In the genomic region with DNA sequence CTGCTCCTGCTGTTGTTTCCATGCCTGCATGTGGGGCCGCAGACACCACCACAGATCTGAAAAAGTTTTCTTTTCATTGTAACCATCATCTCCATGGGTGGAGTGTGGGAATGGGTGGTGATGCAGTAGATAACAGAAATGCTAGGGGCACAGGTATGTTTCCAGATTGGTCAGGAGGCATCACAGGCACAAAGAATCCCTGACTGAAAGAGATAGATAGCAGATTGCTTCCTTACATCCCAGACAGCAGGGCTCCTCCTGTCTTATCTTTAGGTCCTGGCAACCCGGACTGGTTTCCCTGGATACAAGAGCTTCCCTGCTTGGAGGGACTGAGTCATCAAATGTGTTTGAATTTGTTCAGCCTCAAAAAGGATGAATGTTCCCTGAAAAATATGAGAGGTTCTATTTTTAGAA, we compare ENCODE assay signal across 13 cellular contexts.
A peak's percentile ranks its signal among the peaks of the same experiment; 100 is the strongest.
DNase-seq lines count a peak whose midpoint lies in the region; ATAC-seq and TF ChIP-seq lines count a peak whose summit lies in the region.
"Had no signal": no experiment of that assay in that cellular context is flagged by ENCODE, and none has a peak within 500 bp of the region (broad histone marks: within the 10 kb centered on the region; RNA-seq: fewer than 3 reads in every experiment).

No MANE protein-coding gene starts in this region.

- CTCF ChIA-PET in activated CD4-positive, alpha-beta memory T cell treated with anti-CD3 and anti-CD28 coated beads for 36 hours (lab: Charles Lee), result no interaction called here

- H3K36me3 Mint-ChIP-seq in activated CD4-positive, alpha-beta memory T cell treated with anti-CD3 and anti-CD28 coated beads for 36 hours, result no peaks in the 10 kb centered on the region
- H3K36me3 Mint-ChIP-seq: CD8-positive, alpha-beta memory T cell had no signal

- in situ Hi-C loops in astrocyte of the cerebellum (cut with HindIII; ENCODE audit: low sequenced_read_pairs), result no loop called here
- in situ Hi-C loops in GM13977 (cut with MboI; ENCODE audit: low pct_unique_long_range_greater_than_20kb, low sequenced_read_pairs, unreplicated experiment), result no loop called here

- peak; percentile 2 for DNase-seq in AG08395 (ENCODE audit: low spot score)
- DNase-seq in HS-5 (ENCODE audit: low read depth), result peak; percentile 22
- peak; percentile 59 for DNase-seq in astrocyte of the cerebellum (ENCODE audit: low read depth)
- peak; percentile 49 for DNase-seq in iPS-NIHi7 (ENCODE audit: extremely low spot score)
- DNase-seq in activated CD4-positive, alpha-beta memory T cell treated with anti-CD3 and anti-CD28 coated beads for 36 hours, result no peak
- no peak for DNase-seq in GM13977 (ENCODE audit: low spot score)
- DNase-seq: CD8-positive, alpha-beta memory T cell; HCEC 1CT; NCI-H1930; substantia nigra had no signal

- H3K4me1 Mint-ChIP-seq in activated CD4-positive, alpha-beta memory T cell treated with anti-CD3 and anti-CD28 coated beads for 36 hours (ENCODE audit: low read depth), result no peaks in the 10 kb centered on the region
- H3K4me1 Mint-ChIP-seq: CD8-positive, alpha-beta memory T cell had no signal

- no peak overlapping the region for H3K4me3 ChIP-seq in astrocyte of the cerebellum (ENCODE audit: low read depth, low read length)
- H3K4me3 ChIP-seq: SJSA1 had no signal

- peaks cover under 1% of the 10 kb centered on the region for H3K9me3 Mint-ChIP-seq in activated CD4-positive, alpha-beta memory T cell treated with anti-CD3 and anti-CD28 coated beads for 36 hours

- H3K27me3 Mint-ChIP-seq in activated CD4-positive, alpha-beta memory T cell treated with anti-CD3 and anti-CD28 coated beads for 36 hours, result no peaks in the 10 kb centered on the region
- H3K27me3 Mint-ChIP-seq: CD8-positive, alpha-beta memory T cell had no signal

- intact Hi-C loops in activated CD4-positive, alpha-beta memory T cell treated with anti-CD3 and anti-CD28 coated beads for 36 hours (cut with micrococcal nuclease), result no loop called here

- no peak for ATAC-seq in HG03439 (IDR thresholded peaks at IDR 0.05; ENCODE audit: unreplicated experiment)
- no peak for ATAC-seq in GM18870 (IDR thresholded peaks at IDR 0.05; ENCODE audit: unreplicated experiment)

- H3K4me3 Mint-ChIP-seq in activated CD4-positive, alpha-beta memory T cell treated with anti-CD3 and anti-CD28 coated beads for 36 hours, result no peak overlapping the region
- H3K4me3 Mint-ChIP-seq: CD8-positive, alpha-beta memory T cell had no signal

- TF ChIP-seq CTCF in astrocyte of the cerebellum (IDR thresholded peaks at IDR 0.05; ENCODE audit: low read depth, low read length, missing control alignments), result no peak
- no peak for TF ChIP-seq CTCF in GM13977 (IDR thresholded peaks at IDR 0.05; ENCODE audit: extremely low read depth, insufficient read depth, missing control alignments)

- POLR2A ChIA-PET in activated CD4-positive, alpha-beta memory T cell treated with anti-CD3 and anti-CD28 coated beads for 36 hours (lab: Charles Lee), result no interaction called here

- H3K27ac Mint-ChIP-seq in activated CD4-positive, alpha-beta memory T cell treated with anti-CD3 and anti-CD28 coated beads for 36 hours, result no peak overlapping the region
- H3K27ac Mint-ChIP-seq: CD8-positive, alpha-beta memory T cell had no signal

Comparison
In these comparisons a context has a peak if more than half of its experiments do, and no peak if none do; other contexts are left out.
1. DNase-seq: peak in AG08395 (single experiment), HS-5 (single experiment), astrocyte of the cerebellum (single experiment) and iPS-NIHi7 (single experiment); none in activated CD4-positive, alpha-beta memory T cell treated with anti-CD3 and anti-CD28 coated beads for 36 hours (single experiment) and GM13977 (single experiment).